In genomic region chr2:62407401-62407800, GRCh38 we compare ENCODE assay signal across 17 cellular contexts.
A peak's percentile ranks its signal among the peaks of the same experiment; 100 is the strongest.
DNase-seq lines count a peak whose midpoint lies in the region; TF ChIP-seq lines count a peak whose summit lies in the region.
"Had no signal": no experiment of that assay in that cellular context is flagged by ENCODE, and none has a peak within 500 bp of the region (broad histone marks: within the 10 kb centered on the region; RNA-seq: fewer than 3 reads in every experiment).

No MANE protein-coding gene starts in this region.

- H3K79me1 ChIP-seq in mesenchymal stem cell (replicated peaks; ENCODE audit: low read length, poor library complexity, severe bottlenecking) (no peaks in the 10 kb centered on the region), trophoblast cell (ENCODE audit: low read length) (peaks cover 21% of the 10 kb centered on the region)

- H2AK5ac ChIP-seq in mesenchymal stem cell (ENCODE audit: low read length, severe bottlenecking) (peak overlapping the region; percentile 4), trophoblast cell (ENCODE audit: low read length) (peak overlapping the region; percentile 38)

- H3K27me3 ChIP-seq in Caco-2 (replicated peaks; ENCODE audit: control insufficient read depth, insufficient read depth, low read length) (no peaks in the 10 kb centered on the region), mesenchymal stem cell (ENCODE audit: control insufficient read depth in 1 of 2, insufficient read depth in 1 of 2, low read length in 2 of 2) (no peaks in the 10 kb centered on the region), trophoblast cell (ENCODE audit: insufficient read depth, low read length) (no peaks in the 10 kb centered on the region)
- H3K27me3 ChIP-seq: BLaER1 treated with 17β-estradiol and CSF1 and Interleukin-3, amounts not matched to agents 10 nM and 100 nM had no signal

- no peak overlapping the region for H4K8ac ChIP-seq in mesenchymal stem cell (ENCODE audit: low read length)
- no peak overlapping the region for H4K8ac ChIP-seq in trophoblast cell (ENCODE audit: low read depth, low read length)

- H3K4ac ChIP-seq in mesenchymal stem cell (ENCODE audit: low read depth in 1 of 2, low read length in 2 of 2), result no peak overlapping the region
- H3K4ac ChIP-seq in trophoblast cell (ENCODE audit: low read depth, low read length), result no peak overlapping the region

- H3K4me1 ChIP-seq in Caco-2 (peaks cover 50% of the 10 kb centered on the region), mesenchymal stem cell (ENCODE audit: control insufficient read depth, insufficient read depth, low read depth, low read length) (peaks cover 25% of the 10 kb centered on the region), trophoblast cell (ENCODE audit: control insufficient read depth in 1 of 2, insufficient read depth in 2 of 2, low read length in 2 of 2) (peaks cover 24 to 27% of the 10 kb centered on the region in 2 experiments)

- H3K9ac ChIP-seq in mesenchymal stem cell (ENCODE audit: low read length), result no peak overlapping the region
- H3K9ac ChIP-seq in trophoblast cell (ENCODE audit: low read length), result no peak overlapping the region

- H3K27ac Mint-ChIP-seq in Caco-2 (ENCODE audit: unreplicated experiment) (peak overlapping the region; percentile 84), chondrocyte (ENCODE audit: unreplicated experiment) (no peak overlapping the region)
- H3K27ac Mint-ChIP-seq: B cell; CD8-positive, alpha-beta T cell; GM23338 had no signal

- TF ChIP-seq CTCF in Caco-2 (IDR thresholded peaks at IDR 0.05; ENCODE audit: insufficient read depth in 1 of 2, low read depth in 1 of 2, low read length in 1 of 2, severe bottlenecking in 1 of 2, unreplicated experiment in 1 of 2), result no peak
- TF ChIP-seq CTCF in chondrocyte (IDR thresholded peaks at IDR 0.05), result no peak

- H4K91ac ChIP-seq in mesenchymal stem cell (ENCODE audit: low read length) (no peak overlapping the region), trophoblast cell (ENCODE audit: low read depth, low read length) (no peak overlapping the region)

- no peaks in the 10 kb centered on the region for H3K36me3 ChIP-seq in Caco-2 (ENCODE audit: control insufficient read depth, insufficient read depth, low read length)
- H3K36me3 ChIP-seq in mesenchymal stem cell (ENCODE audit: control insufficient read depth in 1 of 2, insufficient read depth in 2 of 2, low read depth in 1 of 2, low read length in 2 of 2), result no peaks in the 10 kb centered on the region
- H3K36me3 ChIP-seq in trophoblast cell (ENCODE audit: control insufficient read depth in 1 of 2, insufficient read depth in 2 of 2, low read length in 2 of 2), result no peaks in the 10 kb centered on the region
- H3K36me3 ChIP-seq: BLaER1 treated with 17β-estradiol and CSF1 and Interleukin-3, amounts not matched to agents 10 nM and 100 nM had no signal

- H2BK12ac ChIP-seq in mesenchymal stem cell (ENCODE audit: low read length in 2 of 2) (no peak overlapping the region), trophoblast cell (ENCODE audit: low read length) (peak overlapping the region; percentile 30)

- H3K9me3 Mint-ChIP-seq in Caco-2 (ENCODE audit: unreplicated experiment), result no peaks in the 10 kb centered on the region
- no peaks in the 10 kb centered on the region for H3K9me3 Mint-ChIP-seq in chondrocyte (ENCODE audit: low read depth)
- H3K9me3 Mint-ChIP-seq: CD8-positive, alpha-beta T cell had no signal

- no peak overlapping the region for H2AFZ ChIP-seq in mesenchymal stem cell (ENCODE audit: low read depth, low read length)
- H2AFZ ChIP-seq in trophoblast cell (ENCODE audit: insufficient read depth, low read length, poor library complexity), result no peak overlapping the region

- H3K4me3 Mint-ChIP-seq in Caco-2 (ENCODE audit: unreplicated experiment), result no peak overlapping the region
- no peak overlapping the region for H3K4me3 Mint-ChIP-seq in chondrocyte (ENCODE audit: unreplicated experiment)
- H3K4me3 Mint-ChIP-seq: B cell; CD8-positive, alpha-beta T cell; GM23338; H9 had no signal

- no peak overlapping the region for H4K12ac ChIP-seq in trophoblast cell (ENCODE audit: low read depth, low read length)

- WGBS in mesenchymal stem cell, result 94% methylated on average over 5 of the region's 7 CpGs
- no CpG with 5 or more reads among the region's 7 CpGs for WGBS in trophoblast cell (ENCODE audit: extremely low coverage, insufficient coverage, insufficient read length)

- DNase-seq in Caco-2, result no peak
- DNase-seq in chondrocyte (ENCODE audit: low spot score), result peak; percentile 18
- DNase-seq in mesenchymal stem cell, result no peak
- DNase-seq in trophoblast cell, result no peak
- DNase-seq in GOT3 (lab: John Stamatoyannopoulos, UW), result no peak
- DNase-seq in UCSD-AML1 (lab: John Stamatoyannopoulos, UW; ENCODE audit: unreplicated experiment), result no peak
- no peak for DNase-seq in A172 (ENCODE audit: low spot score)
- DNase-seq: 8988T; CD8-positive, alpha-beta T cell; DMS 273 treated with DMSO at 0.1 percent for 48 hours; DMS53; DND-41; EL; H9 had no signal

- H2BK15ac ChIP-seq in mesenchymal stem cell (ENCODE audit: low read depth, poor library complexity, severe bottlenecking), result no peak overlapping the region

- POLR2A ChIA-PET in Caco-2 (lab: Charles Lee), result no interaction called here

- no TSS peak for BruUV-seq in Caco-2 (replicated peaks; lab: Mats Ljungman, UMichigan)

- no peak overlapping the region for H3K27ac ChIP-seq in mesenchymal stem cell (ENCODE audit: low read length, poor library complexity, severe bottlenecking)
- no peak overlapping the region for H3K27ac ChIP-seq in trophoblast cell (ENCODE audit: low read depth, low read length)

- peaks cover 4% of the 10 kb centered on the region for H3K36me3 Mint-ChIP-seq in Caco-2 (ENCODE audit: insufficient read depth, unreplicated experiment)
- H3K36me3 Mint-ChIP-seq in chondrocyte (ENCODE audit: low read depth), result no peaks in the 10 kb centered on the region
- H3K36me3 Mint-ChIP-seq: CD8-positive, alpha-beta T cell had no signal

- H3K9me3 ChIP-seq in Caco-2 (no peaks in the 10 kb centered on the region), mesenchymal stem cell (ENCODE audit: control insufficient read depth, low read length) (no peaks in the 10 kb centered on the region), trophoblast cell (ENCODE audit: insufficient read depth, low read depth, low read length) (no peaks in the 10 kb centered on the region)

- no peak overlapping the region for H3K4me3 ChIP-seq in Caco-2 (ENCODE audit: low read depth, low read length)
- H3K4me3 ChIP-seq in mesenchymal stem cell (ENCODE audit: insufficient read depth in 1 of 2, low read depth in 1 of 2, low read length in 2 of 2), result no peak overlapping the region
- no peak overlapping the region for H3K4me3 ChIP-seq in trophoblast cell (ENCODE audit: low read depth, low read length)
- H3K4me3 ChIP-seq: BLaER1 treated with 17β-estradiol and CSF1 and Interleukin-3, amounts not matched to agents 10 nM and 100 nM; GM23338 had no signal

- H3K23ac ChIP-seq in mesenchymal stem cell (ENCODE audit: low read length in 2 of 2) (no peak overlapping the region), trophoblast cell (ENCODE audit: low read length) (no peak overlapping the region)

- CTCF ChIA-PET in Caco-2 (lab: Charles Lee), result no interaction called here

- no peak overlapping the region for H2BK120ac ChIP-seq in mesenchymal stem cell (ENCODE audit: low read depth, low read length)
- H2BK120ac ChIP-seq in trophoblast cell (ENCODE audit: insufficient read depth, low read length, poor library complexity), result no peak overlapping the region

- H2BK5ac ChIP-seq in mesenchymal stem cell (ENCODE audit: low read depth, low read length, poor library complexity, severe bottlenecking), result no peak overlapping the region
- H2BK5ac ChIP-seq in trophoblast cell (ENCODE audit: low read depth, low read length, poor library complexity), result no peak overlapping the region

- H3K18ac ChIP-seq in mesenchymal stem cell (ENCODE audit: low read depth in 1 of 2, low read length in 2 of 2) (no peak overlapping the region), trophoblast cell (ENCODE audit: low read length) (no peak overlapping the region)

- no peaks in the 10 kb centered on the region for H3K27me3 Mint-ChIP-seq in Caco-2 (ENCODE audit: insufficient read depth, unreplicated experiment)
- peaks cover 3% of the 10 kb centered on the region for H3K27me3 Mint-ChIP-seq in chondrocyte (ENCODE audit: low read depth)
- H3K27me3 Mint-ChIP-seq: B cell had no signal

- intact Hi-C loops in Caco-2 (cut with micrococcal nuclease; ENCODE audit: unreplicated experiment), result no loop called here

- peaks cover 53% of the 10 kb centered on the region for H3K4me1 Mint-ChIP-seq in Caco-2 (ENCODE audit: low read depth, unreplicated experiment)
- peaks cover 30% of the 10 kb centered on the region for H3K4me1 Mint-ChIP-seq in chondrocyte (ENCODE audit: low read depth)

- H3K79me2 ChIP-seq in trophoblast cell (ENCODE audit: control insufficient read depth, insufficient read depth, low read length, poor library complexity), result no peaks in the 10 kb centered on the region

- no peak overlapping the region for H3K4me2 ChIP-seq in mesenchymal stem cell (ENCODE audit: low read length, poor library complexity, severe bottlenecking)
- no peak overlapping the region for H3K4me2 ChIP-seq in trophoblast cell (ENCODE audit: low read length)
- H3K4me2 ChIP-seq: GM23338 had no signal

- H3K14ac ChIP-seq in mesenchymal stem cell (ENCODE audit: low read length in 2 of 2) (no peak overlapping the region), trophoblast cell (ENCODE audit: low read length) (no peak overlapping the region)
